Comparison of ENCODE assay signal across 15 cellular contexts in genomic region chr2:30201990-30202389, GRCh38. TPM values are rescaled to one million over a fixed set of nuclear protein-coding genes. Genes with fewer than 3 reads are reported as not detected.
DNase-seq lines count a peak whose midpoint lies in the region; ATAC-seq and TF ChIP-seq lines count a peak whose summit lies in the region.
"Had no signal": no experiment of that assay in that cellular context is flagged by ENCODE, and none has a peak within 500 bp of the region (broad histone marks: within the 10 kb centered on the region; RNA-seq: fewer than 3 reads in every experiment).

No MANE protein-coding gene starts in this region.

- H3K36me3 ChIP-seq in right lobe of liver = no peaks in the 10 kb centered on the region
- H3K36me3 ChIP-seq: BLaER1 treated with 17β-estradiol and CSF1 and Interleukin-3, amounts not matched to agents 10 nM and 100 nM; tibial nerve had no signal

- DNase-seq in MV-4-11 (lab: John Stamatoyannopoulos, UW) = peak; percentile 50
- DNase-seq in fibroblast of gingiva (ENCODE audit: low read depth) = peak; percentile 18
- no peak for DNase-seq in right lobe of liver
- peak; percentile 32 for DNase-seq in stromal cell of bone marrow (ENCODE audit: low read depth)
- no peak for DNase-seq in COR-L47 (lab: John Stamatoyannopoulos, UW)
- DNase-seq in effector memory CD8-positive, alpha-beta T cell = no peak
- DNase-seq: activated CD4-positive, CD25-positive, alpha-beta regulatory T cell; occipital lobe; PC-3; stimulated activated CD4-positive, alpha-beta T cell treated with anti-CD3 and anti-CD28 coated beads, Interleukin-15, amount 100 ng/mL, for 24 hours had no signal

- no peak overlapping the region for H3K4me3 Mint-ChIP-seq in effector memory CD8-positive, alpha-beta T cell
- H3K4me3 Mint-ChIP-seq: activated naive CD8-positive, alpha-beta T cell had no signal

- no peak overlapping the region for H3K4me3 ChIP-seq in right lobe of liver
- H3K4me3 ChIP-seq: BLaER1 treated with 17β-estradiol and CSF1 and Interleukin-3, amounts not matched to agents 10 nM and 100 nM; tibial nerve had no signal

- no peaks in the 10 kb centered on the region for H3K9me3 Mint-ChIP-seq in effector memory CD8-positive, alpha-beta T cell

- no peak for TF ChIP-seq POLR2A in right lobe of liver (IDR thresholded peaks at IDR 0.05)

- H3K4me1 Mint-ChIP-seq in effector memory CD8-positive, alpha-beta T cell (ENCODE audit: low read depth in 2 of 2) = no peaks in the 10 kb centered on the region

- no peak overlapping the region for H3K27ac ChIP-seq in right lobe of liver
- H3K27ac ChIP-seq: BLaER1 treated with 17β-estradiol and CSF1 and Interleukin-3, amounts not matched to agents 10 nM and 100 nM; tibial nerve had no signal

- H3K27ac Mint-ChIP-seq in effector memory CD8-positive, alpha-beta T cell = no peak overlapping the region
- H3K27ac Mint-ChIP-seq: activated naive CD8-positive, alpha-beta T cell had no signal

- 27% methylated on average over 1 of the region's 1 CpG for WGBS in right lobe of liver (ENCODE audit: insufficient coverage, low coverage, low lambda C conversion rate, missing lambda C conversion rate)

- intact Hi-C loops in right lobe of liver (cut with DNase I) = no loop called here

- no peak for TF ChIP-seq CTCF in right lobe of liver (IDR thresholded peaks at IDR 0.05)

- no peaks in the 10 kb centered on the region for H3K4me1 ChIP-seq in right lobe of liver

- H3K9me3 ChIP-seq in right lobe of liver = no peaks in the 10 kb centered on the region
- H3K9me3 ChIP-seq: BLaER1 treated with 17β-estradiol and CSF1 and Interleukin-3, amounts not matched to agents 10 nM and 100 nM; tibial nerve had no signal

- H3K27me3 ChIP-seq in right lobe of liver = no peaks in the 10 kb centered on the region
- H3K27me3 ChIP-seq: BLaER1 treated with 17β-estradiol and CSF1 and Interleukin-3, amounts not matched to agents 10 nM and 100 nM; tibial nerve had no signal

- no peaks in the 10 kb centered on the region for H3K27me3 Mint-ChIP-seq in effector memory CD8-positive, alpha-beta T cell
- H3K27me3 Mint-ChIP-seq: activated naive CD8-positive, alpha-beta T cell had no signal

- no peaks in the 10 kb centered on the region for H3K36me3 Mint-ChIP-seq in effector memory CD8-positive, alpha-beta T cell (ENCODE audit: insufficient read depth)
- H3K36me3 Mint-ChIP-seq: activated naive CD8-positive, alpha-beta T cell had no signal

- ATAC-seq in right lobe of liver = peak; percentile 23 to 59 (median 53)
- ATAC-seq in effector memory CD8-positive, alpha-beta T cell (replicated peaks) = no peak
- ATAC-seq in HG02642 (IDR thresholded peaks at IDR 0.05; ENCODE audit: poor library complexity, unreplicated experiment) = no peak
- ATAC-seq in HG03097 (IDR thresholded peaks at IDR 0.05; ENCODE audit: low FRiP score, unreplicated experiment) = no peak
- ATAC-seq: PC-3 had no signal

RNA-seq across cellular contexts. Expression of gene LBH, which starts 29.3 kb away (rescaled TPM):
- 10 to 100 TPM in 3 of 6 experiments, 1 to 10 TPM in 3; 4.3 to 17.6 (median 9.5) TPM for total RNA-seq in right lobe of liver

RNA-seq across cellular contexts. Expression of gene YPEL5, which starts 55.2 kb away (rescaled TPM):
- 10 to 100 TPM; 22.7 to 49.2 (median 39.6) TPM for total RNA-seq in right lobe of liver

Comparison
In these comparisons a context has a peak if more than half of its experiments do, and no peak if none do; other contexts are left out.
1. DNase-seq: peak in MV-4-11 (single experiment), fibroblast of gingiva (single experiment) and stromal cell of bone marrow (single experiment); none in right lobe of liver (0 of 3), COR-L47 (single experiment) and effector memory CD8-positive, alpha-beta T cell (0 of 3).
2. ATAC-seq: peak in right lobe of liver (4 of 4); none in effector memory CD8-positive, alpha-beta T cell (single experiment), HG02642 (single experiment) and HG03097 (single experiment).